In genomic region chr17:7576432-7576937, GRCh38 we compare ENCODE assay signal across 12 cellular contexts. TPM values are rescaled to one million over a fixed set of nuclear protein-coding genes. Genes with fewer than 3 reads are reported as not detected.
DNase-seq lines count a peak whose midpoint lies in the region; ATAC-seq and TF ChIP-seq lines count a peak whose summit lies in the region.
"Had no signal": no experiment of that assay in that cellular context is flagged by ENCODE, and none has a peak within 500 bp of the region (broad histone marks: within the 10 kb centered on the region; RNA-seq: fewer than 3 reads in every experiment).

No MANE protein-coding gene starts in this region.

- H3K4me1 Mint-ChIP-seq in chondrocyte (ENCODE audit: low read depth) (peaks cover 72% of the 10 kb centered on the region), osteocyte (ENCODE audit: unreplicated experiment) (peaks cover 59% of the 10 kb centered on the region)

- peaks cover 63% of the 10 kb centered on the region for H3K4me1 ChIP-seq in MM.1S (ENCODE audit: low read length)

- H3K36me3 Mint-ChIP-seq in chondrocyte (ENCODE audit: low read depth), result peaks cover 45% of the 10 kb centered on the region
- peaks cover 46% of the 10 kb centered on the region for H3K36me3 Mint-ChIP-seq in osteocyte (ENCODE audit: unreplicated experiment)

- no peak overlapping the region for H2AFZ ChIP-seq in MM.1S (ENCODE audit: low read length)

- peaks cover 84% of the 10 kb centered on the region for H3F3A ChIP-seq in MM.1S (ENCODE audit: insufficient read depth, low read length)

- no peaks in the 10 kb centered on the region for H3K27me3 ChIP-seq in MM.1S (replicated peaks; ENCODE audit: insufficient read depth, low read length)
- H3K27me3 ChIP-seq: cardiac muscle cell had no signal

- H3K9ac ChIP-seq in MM.1S (ENCODE audit: low read length), result no peak overlapping the region

- peaks cover 51% of the 10 kb centered on the region for H4K20me1 ChIP-seq in MM.1S (ENCODE audit: insufficient read depth, low read length)

- no peak for TF ChIP-seq CTCF in MM.1S (IDR thresholded peaks at IDR 0.05; ENCODE audit: low read length)
- no peak for TF ChIP-seq CTCF in chondrocyte (IDR thresholded peaks at IDR 0.05)
- TF ChIP-seq CTCF in osteocyte (IDR thresholded peaks at IDR 0.05), result no peak

- H3K27ac Mint-ChIP-seq in chondrocyte (ENCODE audit: unreplicated experiment) (peak overlapping the region; percentile 57), osteocyte (ENCODE audit: unreplicated experiment) (peak overlapping the region; percentile 27)

- H3K27me3 Mint-ChIP-seq in chondrocyte (ENCODE audit: low read depth) (no peaks in the 10 kb centered on the region), osteocyte (ENCODE audit: unreplicated experiment) (no peaks in the 10 kb centered on the region)

- no peak overlapping the region for H3K4me3 ChIP-seq in MM.1S (ENCODE audit: low read length)
- H3K4me3 ChIP-seq: cardiac muscle cell had no signal

- no peaks in the 10 kb centered on the region for H3K9me3 ChIP-seq in MM.1S (replicated peaks; ENCODE audit: insufficient read depth, low read length)

- H3K9me2 ChIP-seq in MM.1S (replicated peaks; ENCODE audit: insufficient read depth, low read length), result no peaks in the 10 kb centered on the region

- H3K4me3 Mint-ChIP-seq in chondrocyte (ENCODE audit: unreplicated experiment) (no peak overlapping the region), osteocyte (ENCODE audit: unreplicated experiment) (peak overlapping the region; percentile 38)

- H3K36me3 ChIP-seq in MM.1S (replicated peaks; ENCODE audit: insufficient read depth, low read length), result peaks cover 34% of the 10 kb centered on the region

- H3K9me3 Mint-ChIP-seq in chondrocyte (ENCODE audit: low read depth) (no peaks in the 10 kb centered on the region), osteocyte (ENCODE audit: unreplicated experiment) (no peaks in the 10 kb centered on the region)

- DNase-seq in DMS53 (lab: John Stamatoyannopoulos, UW) (peak; percentile 47), DMS53 treated with DMSO at 0.1 percent for 48 hours (lab: John Stamatoyannopoulos, UW; ENCODE audit: unreplicated experiment) (no peak), MM.1S (no peak), chondrocyte (ENCODE audit: low spot score) (no peak), osteocyte (ENCODE audit: extremely low spot score, unreplicated experiment) (no peak), SHP77 (lab: John Stamatoyannopoulos, UW) (no peak), cerebellar cortex (ENCODE audit: low spot score) (no peak)
- DNase-seq: GDM1 had no signal

- H3K4me2 ChIP-seq in MM.1S (ENCODE audit: low read depth, low read length), result peak overlapping the region; percentile 94

- H3K27ac ChIP-seq in MM.1S (ENCODE audit: low read length), result peak overlapping the region; percentile 6; the same call in 1 of the 2 replicates

- ATAC-seq in HG03521 (IDR thresholded peaks at IDR 0.05; ENCODE audit: unreplicated experiment), result no peak
- ATAC-seq: Right ventricle myocardium inferior, sciatic nerve had no signal

- H3K79me2 ChIP-seq in MM.1S (ENCODE audit: low read length), result peaks cover 74% of the 10 kb centered on the region

RNA-seq across cellular contexts. Expression of gene CD68, which starts 3.0 kb away (rescaled TPM):
- total RNA-seq in chondrocyte (1.2 to 3.3 TPM (median 2.6 TPM) in 3 replicates), osteocyte (1.1 TPM in 2 replicates)

RNA-seq across cellular contexts. Expression of gene MPDU1, which starts 7.2 kb away (rescaled TPM):
- total RNA-seq in chondrocyte (33.1 to 47.8 TPM (median 35.9 TPM) in 3 replicates), osteocyte (34.2 and 42.2 TPM in 2 replicates)

RNA-seq across cellular contexts. Expression of gene SOX15, which starts 13.4 kb away (rescaled TPM):
- total RNA-seq in chondrocyte (0.32 to 0.39 TPM in 2 of 3 replicates, not detected in the other), osteocyte (0.78 TPM in 2 replicates)

RNA-seq across cellular contexts. Expression of gene SENP3, which starts 14.8 kb away (rescaled TPM):
- 45.3 to 57.8 TPM (median 49.4 TPM) in 3 replicates for total RNA-seq in chondrocyte
- total RNA-seq in osteocyte, result 52.5 and 53.7 TPM in 2 replicates

RNA-seq across cellular contexts. Expression of gene TNFSF13, which starts 17.9 kb away (rescaled TPM):
- total RNA-seq in chondrocyte (0.48 to 1.9 TPM (median 1.7 TPM) in 3 replicates), osteocyte (1.3 and 1.5 TPM in 2 replicates)
